Comparison of ENCODE assay signal across 9 cellular contexts in genomic region chr17:10197721-10198508, GRCh38. TPM values are rescaled to one million over a fixed set of nuclear protein-coding genes. Genes with fewer than 3 reads are reported as not detected.
DNase-seq lines count a peak whose midpoint lies in the region; TF ChIP-seq lines count a peak whose summit lies in the region.
"Had no signal": no experiment of that assay in that cellular context is flagged by ENCODE, and none has a peak within 500 bp of the region (broad histone marks: within the 10 kb centered on the region; RNA-seq: fewer than 3 reads in every experiment).

No MANE protein-coding gene starts in this region.

- H3K4me1 ChIP-seq in HUES6 (ENCODE audit: control insufficient read depth, insufficient read depth, low read length) (peaks cover 9% of the 10 kb centered on the region), parathyroid adenoma (no peaks in the 10 kb centered on the region)

- H3K9me3 ChIP-seq in HUES6 (ENCODE audit: control insufficient read depth, insufficient read depth, low read depth, low read length) (peaks cover 21% of the 10 kb centered on the region), parathyroid adenoma (ENCODE audit: control insufficient read depth, low read length) (no peaks in the 10 kb centered on the region)

- peak overlapping the region; percentile 80 for H3K9ac ChIP-seq in HUES6 (ENCODE audit: low read length)
- no peak overlapping the region for H3K9ac ChIP-seq in parathyroid adenoma

- no peak overlapping the region for H2AFZ ChIP-seq in parathyroid adenoma

- no peaks in the 10 kb centered on the region for H3K36me3 Mint-ChIP-seq in Calu3 (ENCODE audit: insufficient read depth, unreplicated experiment)

- H3K27ac Mint-ChIP-seq in Calu3 (ENCODE audit: unreplicated experiment) = no peak overlapping the region

- intact Hi-C loops in Calu3 (cut with micrococcal nuclease; ENCODE audit: unreplicated experiment) = no loop called here

- H3K27ac ChIP-seq in HUES6 (ENCODE audit: low read depth, low read length) (no peak overlapping the region), parathyroid adenoma (no peak overlapping the region)
- H3K27ac ChIP-seq: epithelial cell of prostate had no signal

- DNase-seq in fibroblast of mammary gland (ENCODE audit: low read depth) (no peak), NCI-H2081 (lab: John Stamatoyannopoulos, UW) (no peak), LoVo (ENCODE audit: low spot score) (no peak), COR-L47 (lab: John Stamatoyannopoulos, UW) (no peak), Calu3 (no peak)

- TF ChIP-seq CTCF in GM12875 (IDR thresholded peaks at IDR 0.05; ENCODE audit: borderline replicate concordance, insufficient read depth, low read depth, low read length) (no peak), fibroblast of mammary gland (conservative IDR thresholded peaks at IDR 0.05; ENCODE audit: control insufficient read depth, insufficient read depth, low read depth, low read length) (no peak), parathyroid adenoma (IDR thresholded peaks at IDR 0.05) (no peak), Calu3 (IDR thresholded peaks at IDR 0.05; ENCODE audit: unreplicated experiment) (no peak)

- H3K4me3 ChIP-seq in GM12875 (ENCODE audit: low read depth, low read length) (peak overlapping the region; percentile 37), HUES6 (ENCODE audit: low read depth, low read length) (peak overlapping the region; percentile 90), fibroblast of mammary gland (ENCODE audit: control insufficient read depth, low read depth, low read length) (peak overlapping the region; percentile 32), parathyroid adenoma (ENCODE audit: low read depth, low read length) (peak overlapping the region; percentile 27)

- BruUV-seq in Calu3 (replicated peaks; lab: Mats Ljungman, UMichigan) = no TSS peak

- H3K4me3 Mint-ChIP-seq in Calu3 (ENCODE audit: low read depth, unreplicated experiment) = no peak overlapping the region

- no peaks in the 10 kb centered on the region for H3K36me3 ChIP-seq in HUES6 (ENCODE audit: control insufficient read depth, insufficient read depth, low read length)
- H3K36me3 ChIP-seq in parathyroid adenoma (ENCODE audit: control insufficient read depth, insufficient read depth, low read length) = no peaks in the 10 kb centered on the region

- H3K4me2 ChIP-seq in parathyroid adenoma (ENCODE audit: low read length) = peak overlapping the region; percentile 59

- H3K9me3 Mint-ChIP-seq in Calu3 (ENCODE audit: low read depth, unreplicated experiment) = no peaks in the 10 kb centered on the region

- H3K27me3 ChIP-seq in HUES6 (ENCODE audit: control insufficient read depth, insufficient read depth, low read length) (peaks cover 35% of the 10 kb centered on the region), parathyroid adenoma (ENCODE audit: control insufficient read depth, insufficient read depth, low read length) (no peaks in the 10 kb centered on the region)

- H3K27me3 Mint-ChIP-seq in Calu3 (ENCODE audit: unreplicated experiment) = no peaks in the 10 kb centered on the region

- no peaks in the 10 kb centered on the region for H3K4me1 Mint-ChIP-seq in Calu3 (ENCODE audit: low read depth, unreplicated experiment)

- no peaks in the 10 kb centered on the region for H3K79me2 ChIP-seq in parathyroid adenoma

- CTCF ChIA-PET in Calu3 (lab: Charles Lee) = interaction anchor here (0.6 kb wide), 1 partner anchor 50 kb away, joined by 8 read pairs; no protein-coding TSS in a partner anchor

RNA-seq across cellular contexts. Expression of gene GAS7, which starts 0.5 kb away (rescaled TPM):
- total RNA-seq in Calu3 (2022) = 0.42 and 0.59 TPM in 2 replicates

Comparison
In these comparisons a context has a peak if more than half of its experiments do, and no peak if none do; other contexts are left out.
1. H3K4me3 ChIP-seq: peak in every context shown above with its lines; median percentile 90 in HUES6; 37 in GM12875; 32 in fibroblast of mammary gland; 27 in parathyroid adenoma.